Comparison of ENCODE assay signal across 1 cellular context in genomic region chr9:121509175-121509574, GRCh38.
TF ChIP-seq lines count a peak whose summit lies in the region.

No MANE protein-coding gene starts in this region.

TF ChIP-seq in IMR-90, 13 proteins besides CTCF, POLR2A, EP300 and RAD21 (continued from another document):
- no peak for TF ChIP-seq ELK1 (IDR thresholded peaks at IDR 0.05; ENCODE audit: borderline replicate concordance, low read depth, low read length)
